Comparison of ENCODE assay signal across 16 cellular contexts in the genomic region with DNA sequence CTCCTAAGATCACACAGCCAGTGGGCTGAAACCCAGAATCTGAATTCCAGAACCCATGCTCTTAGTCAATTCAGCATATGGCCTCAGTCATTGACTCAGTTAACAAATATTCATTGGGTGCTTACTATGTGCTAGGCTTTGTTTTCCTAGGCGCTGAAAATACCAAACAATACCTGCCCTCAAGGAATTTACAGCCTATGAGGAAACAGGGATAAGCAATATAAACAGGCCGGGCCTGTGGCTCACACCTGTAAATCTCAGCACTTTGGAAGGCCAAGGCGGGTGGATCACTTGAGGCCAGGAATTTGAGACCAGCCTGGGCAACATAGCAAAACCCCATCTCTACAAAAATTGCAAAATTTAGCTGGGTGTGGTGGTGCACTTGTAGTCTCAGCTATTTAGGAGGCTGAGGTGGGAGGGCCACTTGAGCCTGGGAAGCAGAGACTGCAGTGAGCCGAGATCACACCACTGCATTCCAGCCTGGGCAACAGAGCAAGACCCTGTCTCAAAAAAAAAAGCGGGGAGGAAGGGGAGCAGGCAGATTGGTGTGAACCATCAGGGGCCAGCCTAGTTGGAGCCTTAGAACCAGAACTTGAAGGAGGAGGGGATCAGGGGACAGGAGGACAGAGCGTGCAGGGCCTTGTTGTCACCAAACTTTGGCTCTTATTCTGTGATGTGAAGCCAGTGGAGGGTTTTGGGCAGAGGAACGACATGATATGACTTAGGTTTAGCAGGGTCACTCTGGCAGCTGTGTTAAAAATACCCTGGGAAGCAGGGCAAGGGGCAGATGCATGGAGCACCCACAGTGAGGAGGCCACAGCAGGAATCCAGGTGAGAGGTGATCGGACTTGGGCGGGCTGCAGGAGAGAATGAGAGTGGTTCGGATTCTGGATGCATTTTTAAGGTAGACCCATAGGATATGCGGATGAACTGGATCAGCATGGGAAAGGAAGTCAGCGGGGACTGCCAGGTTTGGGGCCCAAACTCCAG. TPM values are rescaled to one million over a fixed set of nuclear protein-coding genes. Genes with fewer than 3 reads are reported as not detected.
DNase-seq lines count a peak whose midpoint lies in the region; ATAC-seq and TF ChIP-seq lines count a peak whose summit lies in the region.
"Had no signal": no experiment of that assay in that cellular context is flagged by ENCODE, and none has a peak within 500 bp of the region (broad histone marks: within the 10 kb centered on the region; RNA-seq: fewer than 3 reads in every experiment).

No MANE protein-coding gene starts in this region.

- no peak overlapping the region for H3K4me3 Mint-ChIP-seq in activated T-cell treated with anti-CD3 and anti-CD28 coated beads, Interleukin-2, amount 50 U/mL, for 24 hours
- H3K4me3 Mint-ChIP-seq: activated naive CD4-positive, alpha-beta T cell treated with anti-CD3 and anti-CD28 coated beads for 36 hours had no signal

- BruUV-seq in PC-9 (replicated peaks; lab: Mats Ljungman, UMichigan), result no TSS peak

- no peaks in the 10 kb centered on the region for H3K27me3 ChIP-seq in PC-9 (ENCODE audit: insufficient read depth, low read depth)
- no peaks in the 10 kb centered on the region for H3K27me3 ChIP-seq in testis

- no peaks in the 10 kb centered on the region for H3K4me1 Mint-ChIP-seq in activated T-cell treated with anti-CD3 and anti-CD28 coated beads, Interleukin-2, amount 50 U/mL, for 24 hours (ENCODE audit: low read depth)

- no peaks in the 10 kb centered on the region for H3K9me2 ChIP-seq in PC-9 (ENCODE audit: insufficient read depth)

- no peaks in the 10 kb centered on the region for H3K9me3 Mint-ChIP-seq in activated T-cell treated with anti-CD3 and anti-CD28 coated beads, Interleukin-2, amount 50 U/mL, for 24 hours
- H3K9me3 Mint-ChIP-seq: activated naive CD4-positive, alpha-beta T cell treated with anti-CD3 and anti-CD28 coated beads for 36 hours had no signal

- CTCF ChIA-PET in PC-9 (lab: Charles Lee), result interaction anchor here (1.0 kb wide), 1 partner anchor 11 kb away, joined by 3 read pairs; no protein-coding TSS in a partner anchor

- peaks cover 83% of the 10 kb centered on the region for H3K4me1 ChIP-seq in PC-9 (replicated peaks; ENCODE audit: insufficient read depth)
- peaks cover 38% of the 10 kb centered on the region for H3K4me1 ChIP-seq in testis

- no peak overlapping the region for H3K27ac Mint-ChIP-seq in activated T-cell treated with anti-CD3 and anti-CD28 coated beads, Interleukin-2, amount 50 U/mL, for 24 hours
- H3K27ac Mint-ChIP-seq: activated naive CD4-positive, alpha-beta T cell treated with anti-CD3 and anti-CD28 coated beads for 36 hours had no signal

- H2AFZ ChIP-seq in PC-9, result no peak overlapping the region

- no peaks in the 10 kb centered on the region for H3K36me3 Mint-ChIP-seq in activated T-cell treated with anti-CD3 and anti-CD28 coated beads, Interleukin-2, amount 50 U/mL, for 24 hours (ENCODE audit: low read depth)

- H3K27me3 Mint-ChIP-seq in activated T-cell treated with anti-CD3 and anti-CD28 coated beads, Interleukin-2, amount 50 U/mL, for 24 hours, result no peaks in the 10 kb centered on the region

- H3K4me2 ChIP-seq in PC-9, result peak overlapping the region; percentile 90

- intact Hi-C loops in PC-9 (cut with micrococcal nuclease; ENCODE audit: unreplicated experiment), result no loop called here
- intact Hi-C loops in testis (cut with DNase I; ENCODE audit: low total_unique reads), result no loop called here

- POLR2A ChIA-PET in PC-9 (lab: Charles Lee; ENCODE audit: unreplicated experiment), result interaction anchor here (0.6 to 0.7 kb wide), 3 partner anchors 33 to 350 kb away, joined by 3 to 5 read pairs (median 4); no protein-coding TSS in a partner anchor

- peaks cover 85% of the 10 kb centered on the region for H3F3A ChIP-seq in PC-9 (ENCODE audit: insufficient read depth, low read depth)

- DNase-seq in PC-9, result peak; percentile 63 to 100
- peak; percentile 75 for DNase-seq in epithelial cell of prostate (ENCODE audit: low read depth, low spot score)
- DNase-seq in mesenteric fat pad (ENCODE audit: low spot score), result peak; percentile 59
- peak; percentile 6 for DNase-seq in testis
- no peak for DNase-seq in left lobe of liver (ENCODE audit: low spot score)
- no peak for DNase-seq in activated T-cell treated with anti-CD3 and anti-CD28 coated beads, Interleukin-2, amount 50 U/mL, for 24 hours
- no peak for DNase-seq in effector CD4-positive, alpha-beta T cell
- DNase-seq: activated CD4-positive, alpha-beta T cell treated with anti-CD3 and anti-CD28 coated beads for 48 hours; activated naive CD4-positive, alpha-beta T cell treated with anti-CD3 and anti-CD28 coated beads for 36 hours; COR-L47; dorsolateral prefrontal cortex; NCI-H1092; NCI-H526; occipital lobe had no signal

- H3K4me3 ChIP-seq in PC-9 (peak overlapping the region; percentile 24; the same call in 1 of the 2 replicates), testis (no peak overlapping the region)
- H3K4me3 ChIP-seq: SK-N-MC had no signal

- WGBS in testis, 2 donors, result 76 to 77% methylated on average over 12 of the region's 12 CpGs

- H3K9me3 ChIP-seq in PC-9 (ENCODE audit: insufficient read depth, low read depth) (no peaks in the 10 kb centered on the region), testis (no peaks in the 10 kb centered on the region)

- peaks cover 73% of the 10 kb centered on the region for H3K36me3 ChIP-seq in PC-9 (ENCODE audit: low read depth)
- no peaks in the 10 kb centered on the region for H3K36me3 ChIP-seq in testis (ENCODE audit: low read depth, missing control alignments)

- peak overlapping the region; percentile 81 for H3K27ac ChIP-seq in PC-9
- peak overlapping the region; percentile 45 for H3K27ac ChIP-seq in epithelial cell of prostate
- H3K27ac ChIP-seq in testis, result peak overlapping the region in 1 of 2 donors; percentile 63
- H3K27ac ChIP-seq: SK-N-MC had no signal

- ATAC-seq in HG03039 (IDR thresholded peaks at IDR 0.05; ENCODE audit: unreplicated experiment), result no peak
- no peak for ATAC-seq in left lobe of liver

- no peak for TF ChIP-seq CTCF in PC-9 (conservative IDR thresholded peaks at IDR 0.05)
- no peak for TF ChIP-seq CTCF in testis (IDR thresholded peaks at IDR 0.05)

- TF ChIP-seq POLR2A in testis (IDR thresholded peaks at IDR 0.05), result no peak

- peaks cover 93% of the 10 kb centered on the region for H3K79me2 ChIP-seq in PC-9 (ENCODE audit: low read depth)

- peaks cover 23% of the 10 kb centered on the region for H4K20me1 ChIP-seq in PC-9 (ENCODE audit: insufficient read depth)

RNA-seq across cellular contexts. Expression of gene TINAGL1, which starts 5.8 kb away (rescaled TPM):
- 162 and 191 TPM in 2 replicates for total RNA-seq in PC-9 (2021)
- 154 TPM for total RNA-seq in mesenteric fat pad
- total RNA-seq in testis, result 10 to 100 TPM; 16.4 to 23.2 TPM
- 24.6 TPM for polyA plus RNA-seq in testis (ENCODE audit: insufficient read depth, low read depth, low replicate concordance)
- total RNA-seq in left lobe of liver, result 12.0 TPM
- total RNA-seq: activated naive CD4-positive, alpha-beta T cell treated with anti-CD3 and anti-CD28 coated beads for 36 hours had no signal

RNA-seq across cellular contexts. Expression of gene HCRTR1, which starts 35.4 kb away (rescaled TPM):
- total RNA-seq in PC-9 (2021) (not detected in 2 replicates), mesenteric fat pad (0.39 TPM), testis (under 1 TPM; 0.19 to 0.31 TPM), left lobe of liver (not detected)
- polyA plus RNA-seq in testis (ENCODE audit: insufficient read depth, low read depth, low replicate concordance), result not detected
- total RNA-seq: activated naive CD4-positive, alpha-beta T cell treated with anti-CD3 and anti-CD28 coated beads for 36 hours had no signal

Comparison
In these comparisons a context has a peak if more than half of its experiments do, and no peak if none do; other contexts are left out.
1. DNase-seq: peak in PC-9 (2 of 2), epithelial cell of prostate (single experiment), mesenteric fat pad (single experiment) and testis (single experiment); none in left lobe of liver (single experiment), activated T-cell treated with anti-CD3 and anti-CD28 coated beads, Interleukin-2, amount 50 U/mL, for 24 hours (single experiment) and effector CD4-positive, alpha-beta T cell (single experiment).